ENCODE assay signal across 27 cellular contexts in genomic region chr18:31043709-31044108, GRCh38. TPM values are rescaled to one million over a fixed set of nuclear protein-coding genes. Genes with fewer than 3 reads are reported as not detected.
"Had no signal": no experiment of that assay in that cellular context is flagged by ENCODE, and none has a peak within 500 bp of the region (broad histone marks: within the 10 kb centered on the region; RNA-seq: fewer than 3 reads in every experiment).

No MANE protein-coding gene starts in this region.

- DNase-seq: activated CD4-positive, alpha-beta T cell treated with anti-CD3 and anti-CD28 coated beads for 48 hours; activated CD4-positive, alpha-beta T cell treated with anti-CD3 and anti-CD28 coated beads, Interleukin-2, amount 50 U/mL, for 48 hours; activated CD8-positive, alpha-beta memory T cell treated with anti-CD3 and anti-CD28 coated beads for 24 hours; activated effector memory CD4-positive, alpha-beta T cell treated with anti-CD3 and anti-CD28 coated beads, Interleukin-2, amount 50 U/mL, for 16 hours; activated naive CD4-positive, alpha-beta T cell treated with anti-CD3 and anti-CD28 coated beads, Interleukin-2, amount 10 ng/mL, durations not matched to agents 7 days and 5 days; amygdala; dermis blood vessel endothelial cell; effector CD4-positive, alpha-beta T cell; foreskin melanocyte; left cardiac atrium; left ventricle myocardium superior; naive B cell; posterior cingulate gyrus; stimulated activated CD4-positive, alpha-beta T cell treated with anti-CD3 and anti-CD28 coated beads, Interleukin-12 subunit alpha, Interleukin-12 subunit beta, amount 100 ng/mL, for 4 hours; stimulated activated CD4-positive, alpha-beta T cell treated with anti-CD3 and anti-CD28 coated beads, Interleukin-4, amount 100 ng/mL, for 1 hour; trophoblast cell; uterus had no signal

- H3K27ac ChIP-seq: esophagus muscularis mucosa, thoracic aorta, uterus had no signal

- H3K4me3 Mint-ChIP-seq: activated naive CD4-positive, alpha-beta T cell treated with anti-CD3 and anti-CD28 coated beads, Interleukin-2, amount 10 ng/mL, durations not matched to agents 7 days and 5 days; activated T-helper 1 cell treated with anti-CD3 and anti-CD28 coated beads, Interleukin-12 subunit alpha, Interleukin-12 subunit beta, Interleukin-2, Interleukin-4 antibody, amounts not matched to agents 30 ng/mL and 10 ng/mL and 1 ng/mL, durations not matched to agents 14 hours and 24 hours and 36 hours; stimulated activated effector memory CD8-positive, alpha-beta T cell treated with anti-CD3 and anti-CD28 coated beads, Interleukin-12 subunit alpha, Interleukin-12 subunit beta, amount 100 ng/mL, for 72 hours; stimulated activated naive CD8-positive, alpha-beta T cell treated with anti-CD3 and anti-CD28 coated beads, Interleukin-15, Interleukin-2, amounts not matched to agents 100 ng/mL and 50 ng/mL, for 24 hours had no signal

- H3K9me3 ChIP-seq: esophagus muscularis mucosa, thoracic aorta, uterus had no signal

- H3K4me3 ChIP-seq: esophagus muscularis mucosa, thoracic aorta, uterus had no signal

- H3K9me3 Mint-ChIP-seq: activated naive CD4-positive, alpha-beta T cell treated with anti-CD3 and anti-CD28 coated beads, Interleukin-2, amount 10 ng/mL, durations not matched to agents 7 days and 5 days; activated T-helper 1 cell treated with anti-CD3 and anti-CD28 coated beads, Interleukin-12 subunit alpha, Interleukin-12 subunit beta, Interleukin-2, Interleukin-4 antibody, amounts not matched to agents 30 ng/mL and 10 ng/mL and 1 ng/mL, durations not matched to agents 14 hours and 24 hours and 36 hours had no signal

- H3K27ac Mint-ChIP-seq: activated T-helper 1 cell treated with anti-CD3 and anti-CD28 coated beads, Interleukin-12 subunit alpha, Interleukin-12 subunit beta, Interleukin-2, Interleukin-4 antibody, amounts not matched to agents 30 ng/mL and 10 ng/mL and 1 ng/mL, durations not matched to agents 14 hours and 24 hours and 36 hours; naive B cell; stimulated activated effector memory CD8-positive, alpha-beta T cell treated with anti-CD3 and anti-CD28 coated beads, Interleukin-12 subunit alpha, Interleukin-12 subunit beta, amount 100 ng/mL, for 72 hours; stimulated activated naive CD8-positive, alpha-beta T cell treated with anti-CD3 and anti-CD28 coated beads, Interleukin-15, Interleukin-2, amounts not matched to agents 100 ng/mL and 50 ng/mL, for 24 hours had no signal

- H3K36me3 ChIP-seq: esophagus muscularis mucosa, thoracic aorta, uterus had no signal

- ATAC-seq: activated CD4-positive, CD25-positive, alpha-beta regulatory T cell treated with anti-CD3 and anti-CD28 coated beads, Interleukin-2, amount 50 U/mL, for 24 hours; left ventricle myocardium superior; sciatic nerve; stimulated activated effector memory CD8-positive, alpha-beta T cell treated with anti-CD3 and anti-CD28 coated beads, Interleukin-12 subunit alpha, Interleukin-12 subunit beta, amount 100 ng/mL, for 72 hours had no signal

- H3K36me3 Mint-ChIP-seq: stimulated activated effector memory CD8-positive, alpha-beta T cell treated with anti-CD3 and anti-CD28 coated beads, Interleukin-12 subunit alpha, Interleukin-12 subunit beta, amount 100 ng/mL, for 72 hours had no signal

- H3K4me1 Mint-ChIP-seq: stimulated activated effector memory CD8-positive, alpha-beta T cell treated with anti-CD3 and anti-CD28 coated beads, Interleukin-12 subunit alpha, Interleukin-12 subunit beta, amount 100 ng/mL, for 72 hours had no signal

- FAIRE-seq: colon, TTC549 had no signal

RNA-seq across cellular contexts. Expression of gene DSC3, which starts 1.2 kb away (rescaled TPM):
- total RNA-seq: activated T-helper 1 cell treated with anti-CD3 and anti-CD28 coated beads, Interleukin-12 subunit alpha, Interleukin-12 subunit beta, Interleukin-2, Interleukin-4 antibody, amounts not matched to agents 30 ng/mL and 10 ng/mL and 1 ng/mL, durations not matched to agents 14 hours and 24 hours and 36 hours; T-helper 1 cell treated with Interleukin-12 subunit alpha and Interleukin-12 subunit beta and Interleukin-4 antibody, amounts not matched to agents 30 ng/mL and 1 ng/mL, for 36 hours had no signal

RNA-seq across cellular contexts. Expression of gene DSC2, which starts 58.5 kb away (rescaled TPM):
- total RNA-seq: activated T-helper 1 cell treated with anti-CD3 and anti-CD28 coated beads, Interleukin-12 subunit alpha, Interleukin-12 subunit beta, Interleukin-2, Interleukin-4 antibody, amounts not matched to agents 30 ng/mL and 10 ng/mL and 1 ng/mL, durations not matched to agents 14 hours and 24 hours and 36 hours; T-helper 1 cell treated with Interleukin-12 subunit alpha and Interleukin-12 subunit beta and Interleukin-4 antibody, amounts not matched to agents 30 ng/mL and 1 ng/mL, for 36 hours had no signal
